1 cellular context compared by ENCODE assay signal in genomic region chr4:20698820-20699219, GRCh38.
TF ChIP-seq lines count a peak whose summit lies in the region.

No MANE protein-coding gene starts in this region.

TF ChIP-seq in K562, 482 proteins besides CTCF, POLR2A, EP300 and RAD21 (continued from another document and continues in another):
- peak; percentile 65 for TF ChIP-seq CXXC5 (CRISPR knock-in tag; IDR thresholded peaks at IDR 0.05)
- TF ChIP-seq ZBTB40 (IDR thresholded peaks at IDR 0.05) = no peak
- TF ChIP-seq ZBTB40 (CRISPR knock-in tag; IDR thresholded peaks at IDR 0.05) = no peak
- TF ChIP-seq ZBTB12 (CRISPR knock-in tag; IDR thresholded peaks at IDR 0.05) = peak; percentile 46; the same call in 1 of the 2 replicates
- no peak for TF ChIP-seq SREBF2 (CRISPR knock-in tag; IDR thresholded peaks at IDR 0.05)
- peak; percentile 55 for TF ChIP-seq HDAC3 (IDR thresholded peaks at IDR 0.05; ENCODE audit: borderline replicate concordance, partially characterized antibody)
- peak; percentile 32; the same call in 1 of the 2 replicates for TF ChIP-seq BCOR (IDR thresholded peaks at IDR 0.05)
- TF ChIP-seq CREM (IDR thresholded peaks at IDR 0.05; ENCODE audit: low read depth) = peak; percentile 81
- TF ChIP-seq GATA2 (CRISPR knock-in tag; IDR thresholded peaks at IDR 0.05) = peak; percentile 37; the same call in 1 of the 2 replicates
- TF ChIP-seq ZNF280B (CRISPR knock-in tag; IDR thresholded peaks at IDR 0.05) = no peak
- TF ChIP-seq NCOA1 (IDR thresholded peaks at IDR 0.05; ENCODE audit: low read depth) = peak; percentile 34; the same call in 1 of the 2 replicates
- TF ChIP-seq SRSF1 (IDR thresholded peaks at IDR 0.05; ENCODE audit: low read depth, low read length) = no peak
- no peak for TF ChIP-seq ZNF655 (CRISPR knock-in tag; IDR thresholded peaks at IDR 0.05)
- peak; percentile 94 for TF ChIP-seq PML (IDR thresholded peaks at IDR 0.05; ENCODE audit: low read length)
- no peak for TF ChIP-seq ZNF518B (CRISPR knock-in tag; IDR thresholded peaks at IDR 0.05)
- no peak for TF ChIP-seq HMG20B (CRISPR knock-in tag; IDR thresholded peaks at IDR 0.05)
- peak in 1 of 2 experiments; percentile 71; a peak in 1 of 4 replicates for TF ChIP-seq TBL1XR1 (IDR thresholded peaks at IDR 0.05; ENCODE audit: low read length in 2 of 2)
- TF ChIP-seq ZNF239 (CRISPR knock-in tag; IDR thresholded peaks at IDR 0.05) = 0 out of 2 replicates have a peak, but pooled peaks have one; percentile 33
- no peak for TF ChIP-seq USF1 (CRISPR knock-in tag; IDR thresholded peaks at IDR 0.05)
- 0 out of 4 replicates have a peak, but pooled peaks of 1 of the 2 experiments have one; percentile 42 for TF ChIP-seq HDAC1 (IDR thresholded peaks at IDR 0.05)
- peak; percentile 91 for TF ChIP-seq NCOR1 (IDR thresholded peaks at IDR 0.05)
- peak; percentile 63; the same call in 1 of the 2 replicates for TF ChIP-seq CREB1 (IDR thresholded peaks at IDR 0.05)
- no peak for TF ChIP-seq CREB1 (CRISPR knock-in tag; IDR thresholded peaks at IDR 0.05)
- peak; percentile 53; the same call in 1 of the 2 replicates for TF ChIP-seq ARID3A (IDR thresholded peaks at IDR 0.05; ENCODE audit: borderline replicate concordance, low read depth, low read length)
- TF ChIP-seq CBFA2T2 (conservative IDR thresholded peaks at IDR 0.05) = peak; percentile 93
- no peak for TF ChIP-seq REST (CRISPR knock-in tag; IDR thresholded peaks at IDR 0.05; ENCODE audit: low read depth)
- TF ChIP-seq CCNT2 (IDR thresholded peaks at IDR 0.05; ENCODE audit: borderline replicate concordance, extremely low read depth, insufficient read length, low read depth, low read length) = peak; percentile 89
- TF ChIP-seq SMAD3 (CRISPR knock-in tag; conservative IDR thresholded peaks at IDR 0.05) = 0 out of 2 replicates have a peak, but pooled peaks have one; percentile 32
- no peak for TF ChIP-seq SMC3 (conservative IDR thresholded peaks at IDR 0.05; ENCODE audit: insufficient read depth, low read depth, low read length)
- TF ChIP-seq ZNF282 (CRISPR knock-in tag; IDR thresholded peaks at IDR 0.05) = no peak
